ENCODE assay signal across 10 cellular contexts in the genomic region with DNA sequence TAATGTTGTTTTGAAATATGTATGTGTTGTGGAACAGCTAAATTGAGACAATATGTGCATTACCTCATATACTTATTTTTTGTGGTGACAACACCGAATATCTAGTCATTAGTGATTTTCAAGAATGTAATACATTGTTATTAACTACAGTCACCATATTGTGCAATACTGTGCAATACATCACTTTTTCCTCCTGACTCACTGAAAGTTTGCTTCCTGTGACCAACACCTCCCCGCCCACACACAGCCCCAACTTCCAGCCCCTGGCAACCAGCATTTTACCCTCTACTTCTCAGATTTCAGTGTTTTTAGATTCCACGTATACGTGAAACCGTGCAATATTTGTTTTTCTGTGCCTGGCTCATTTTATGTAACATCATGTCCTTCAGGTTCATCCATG.
DNase-seq lines count a peak whose midpoint lies in the region; ATAC-seq and TF ChIP-seq lines count a peak whose summit lies in the region.
"Had no signal": no experiment of that assay in that cellular context is flagged by ENCODE, and none has a peak within 500 bp of the region (broad histone marks: within the 10 kb centered on the region; RNA-seq: fewer than 3 reads in every experiment).

No MANE protein-coding gene starts in this region.

- no peak overlapping the region for H4K5ac ChIP-seq in mesendoderm (ENCODE audit: low read length)

- H2BK15ac ChIP-seq in mesendoderm (replicated peaks; ENCODE audit: low read depth): no peak overlapping the region

- no peak overlapping the region for H3K56ac ChIP-seq in mesendoderm (ENCODE audit: low read length)

- H3K4me3 Mint-ChIP-seq in activated CD8-positive, alpha-beta T cell treated with anti-CD3 and anti-CD28 coated beads for 36 hours: no peak overlapping the region
- no peak overlapping the region for H3K4me3 Mint-ChIP-seq in activated CD8-positive, alpha-beta T cell treated with anti-CD3 and anti-CD28 coated beads, Interleukin-2, amount 10 ng/mL, durations not matched to agents 7 days and 5 days
- no peak overlapping the region for H3K4me3 Mint-ChIP-seq in stimulated activated effector memory CD8-positive, alpha-beta T cell treated with anti-CD3 and anti-CD28 coated beads, Interleukin-12 subunit alpha, Interleukin-12 subunit beta, amount 100 ng/mL, for 72 hours
- no peak overlapping the region for H3K4me3 Mint-ChIP-seq in HFFc6

- H3K79me2 ChIP-seq in mesendoderm (ENCODE audit: control insufficient read depth, insufficient read depth, low read length): no peaks in the 10 kb centered on the region

- intact Hi-C loops in activated CD8-positive, alpha-beta T cell treated with anti-CD3 and anti-CD28 coated beads for 36 hours (cut with micrococcal nuclease): no loop called here

- peaks cover 2% of the 10 kb centered on the region for H3K36me3 Mint-ChIP-seq in activated CD8-positive, alpha-beta T cell treated with anti-CD3 and anti-CD28 coated beads for 36 hours (ENCODE audit: low read depth)
- no peaks in the 10 kb centered on the region for H3K36me3 Mint-ChIP-seq in activated CD8-positive, alpha-beta T cell treated with anti-CD3 and anti-CD28 coated beads, Interleukin-2, amount 10 ng/mL, durations not matched to agents 7 days and 5 days (ENCODE audit: low read depth)
- no peaks in the 10 kb centered on the region for H3K36me3 Mint-ChIP-seq in stimulated activated effector memory CD8-positive, alpha-beta T cell treated with anti-CD3 and anti-CD28 coated beads, Interleukin-12 subunit alpha, Interleukin-12 subunit beta, amount 100 ng/mL, for 72 hours
- H3K36me3 Mint-ChIP-seq in HFFc6 (ENCODE audit: low read depth): no peaks in the 10 kb centered on the region

- POLR2A ChIA-PET in activated CD8-positive, alpha-beta T cell treated with anti-CD3 and anti-CD28 coated beads for 36 hours (lab: Charles Lee): interaction anchor here (0.6 kb wide), 1 partner anchor 973 kb away, joined by 5 read pairs; no protein-coding TSS in a partner anchor
- POLR2A ChIA-PET in activated CD8-positive, alpha-beta T cell treated with anti-CD3 and anti-CD28 coated beads, Interleukin-2, amount 10 ng/mL, durations not matched to agents 7 days and 5 days (lab: Charles Lee): no interaction called here

- CTCF ChIA-PET in activated CD8-positive, alpha-beta T cell treated with anti-CD3 and anti-CD28 coated beads for 36 hours (lab: Charles Lee): no interaction called here
- CTCF ChIA-PET in activated CD8-positive, alpha-beta T cell treated with anti-CD3 and anti-CD28 coated beads, Interleukin-2, amount 10 ng/mL, durations not matched to agents 7 days and 5 days (lab: Charles Lee): no interaction called here

- ATAC-seq in activated CD8-positive, alpha-beta T cell treated with anti-CD3 and anti-CD28 coated beads for 36 hours: peak; percentile 51
- ATAC-seq in activated CD8-positive, alpha-beta T cell treated with anti-CD3 and anti-CD28 coated beads, Interleukin-2, amount 10 ng/mL, durations not matched to agents 7 days and 5 days: no peak
- peak; percentile 61 for ATAC-seq in stimulated activated effector memory CD8-positive, alpha-beta T cell treated with anti-CD3 and anti-CD28 coated beads, Interleukin-12 subunit alpha, Interleukin-12 subunit beta, amount 100 ng/mL, for 72 hours

- TF ChIP-seq CTCF in activated CD8-positive, alpha-beta T cell treated with anti-CD3 and anti-CD28 coated beads for 36 hours (IDR thresholded peaks at IDR 0.05): no peak
- no peak for TF ChIP-seq CTCF in HFFc6 (IDR thresholded peaks at IDR 0.05)

- no peak overlapping the region for H3K23ac ChIP-seq in mesendoderm (ENCODE audit: low read length)

- H2AK5ac ChIP-seq in mesendoderm (ENCODE audit: low read length): no peak overlapping the region

- no CpG with 5 or more reads among the region's 5 CpGs for WGBS in mesendoderm (ENCODE audit: extremely low coverage, insufficient coverage, low lambda C conversion rate)

- no peak overlapping the region for H2BK5ac ChIP-seq in mesendoderm (ENCODE audit: low read length)

- H3K4me1 Mint-ChIP-seq in activated CD8-positive, alpha-beta T cell treated with anti-CD3 and anti-CD28 coated beads for 36 hours (ENCODE audit: low read depth): peaks cover 3% of the 10 kb centered on the region
- no peaks in the 10 kb centered on the region for H3K4me1 Mint-ChIP-seq in activated CD8-positive, alpha-beta T cell treated with anti-CD3 and anti-CD28 coated beads, Interleukin-2, amount 10 ng/mL, durations not matched to agents 7 days and 5 days (ENCODE audit: low read depth)
- H3K4me1 Mint-ChIP-seq in stimulated activated effector memory CD8-positive, alpha-beta T cell treated with anti-CD3 and anti-CD28 coated beads, Interleukin-12 subunit alpha, Interleukin-12 subunit beta, amount 100 ng/mL, for 72 hours: no peaks in the 10 kb centered on the region
- H3K4me1 Mint-ChIP-seq in HFFc6 (ENCODE audit: low read depth): no peaks in the 10 kb centered on the region

- H3K9ac ChIP-seq in mesendoderm (ENCODE audit: low read length): no peak overlapping the region
- H3K9ac ChIP-seq: KMS-11 had no signal

- no peak overlapping the region for H3K27ac ChIP-seq in mesendoderm (ENCODE audit: low read depth, low read length)
- H3K27ac ChIP-seq: KMS-11 had no signal

- H3K4me3 ChIP-seq in mesendoderm (ENCODE audit: low read length): no peak overlapping the region

- no peak overlapping the region for H4K8ac ChIP-seq in mesendoderm (ENCODE audit: low read depth, low read length)

- no peaks in the 10 kb centered on the region for H3K79me1 ChIP-seq in mesendoderm (ENCODE audit: low read length)

- H3K27me3 Mint-ChIP-seq in activated CD8-positive, alpha-beta T cell treated with anti-CD3 and anti-CD28 coated beads for 36 hours: no peaks in the 10 kb centered on the region
- H3K27me3 Mint-ChIP-seq in activated CD8-positive, alpha-beta T cell treated with anti-CD3 and anti-CD28 coated beads, Interleukin-2, amount 10 ng/mL, durations not matched to agents 7 days and 5 days (ENCODE audit: low read depth): no peaks in the 10 kb centered on the region
- H3K27me3 Mint-ChIP-seq in HFFc6 (ENCODE audit: insufficient read depth): no peaks in the 10 kb centered on the region

- H3K4me1 ChIP-seq in mesendoderm (ENCODE audit: control insufficient read depth, low read depth, low read length): no peaks in the 10 kb centered on the region

- peak; percentile 77 for DNase-seq in activated CD8-positive, alpha-beta T cell treated with anti-CD3 and anti-CD28 coated beads for 36 hours
- no peak for DNase-seq in activated CD8-positive, alpha-beta T cell treated with anti-CD3 and anti-CD28 coated beads, Interleukin-2, amount 10 ng/mL, durations not matched to agents 7 days and 5 days
- peak; percentile 84 for DNase-seq in SKM-1 treated with dmso at 0.1 percent for 144 hours (lab: John Stamatoyannopoulos, UW; ENCODE audit: unreplicated experiment)
- peak; percentile 71 for DNase-seq in glomerular visceral epithelial cell (ENCODE audit: extremely low spot score)
- DNase-seq in stimulated activated effector memory CD8-positive, alpha-beta T cell treated with anti-CD3 and anti-CD28 coated beads, Interleukin-12 subunit alpha, Interleukin-12 subunit beta, amount 100 ng/mL, for 72 hours (ENCODE audit: low spot score in 2 of 2): no peak
- no peak for DNase-seq in mesendoderm
- DNase-seq in NAMALWA (ENCODE audit: low spot score): no peak
- no peak for DNase-seq in HFFc6
- DNase-seq: T-helper 9 cell had no signal

- no peaks in the 10 kb centered on the region for H3K27me3 ChIP-seq in mesendoderm (ENCODE audit: insufficient read depth, low read length, poor library complexity)

- no peak overlapping the region for H3K18ac ChIP-seq in mesendoderm (ENCODE audit: low read length)

- H2BK120ac ChIP-seq in mesendoderm (ENCODE audit: low read depth, low read length): no peak overlapping the region

- H3K27ac Mint-ChIP-seq in activated CD8-positive, alpha-beta T cell treated with anti-CD3 and anti-CD28 coated beads for 36 hours: no peak overlapping the region
- no peak overlapping the region for H3K27ac Mint-ChIP-seq in activated CD8-positive, alpha-beta T cell treated with anti-CD3 and anti-CD28 coated beads, Interleukin-2, amount 10 ng/mL, durations not matched to agents 7 days and 5 days
- H3K27ac Mint-ChIP-seq in stimulated activated effector memory CD8-positive, alpha-beta T cell treated with anti-CD3 and anti-CD28 coated beads, Interleukin-12 subunit alpha, Interleukin-12 subunit beta, amount 100 ng/mL, for 72 hours: no peak overlapping the region
- no peak overlapping the region for H3K27ac Mint-ChIP-seq in HFFc6

- no peak overlapping the region for H3K4me2 ChIP-seq in mesendoderm (ENCODE audit: low read length)
- H3K4me2 ChIP-seq: KMS-11 had no signal

- H3K9me3 Mint-ChIP-seq in activated CD8-positive, alpha-beta T cell treated with anti-CD3 and anti-CD28 coated beads for 36 hours: peaks cover 17% of the 10 kb centered on the region
- peaks cover 15% of the 10 kb centered on the region for H3K9me3 Mint-ChIP-seq in activated CD8-positive, alpha-beta T cell treated with anti-CD3 and anti-CD28 coated beads, Interleukin-2, amount 10 ng/mL, durations not matched to agents 7 days and 5 days (ENCODE audit: insufficient read depth)
- H3K9me3 Mint-ChIP-seq in stimulated activated effector memory CD8-positive, alpha-beta T cell treated with anti-CD3 and anti-CD28 coated beads, Interleukin-12 subunit alpha, Interleukin-12 subunit beta, amount 100 ng/mL, for 72 hours: peaks cover 13% of the 10 kb centered on the region
- peaks cover 47% of the 10 kb centered on the region for H3K9me3 Mint-ChIP-seq in HFFc6

- H3K36me3 ChIP-seq in mesendoderm (ENCODE audit: control insufficient read depth, insufficient read depth, low read length): no peaks in the 10 kb centered on the region

- no peak overlapping the region for H3K4ac ChIP-seq in mesendoderm (ENCODE audit: low read depth, low read length)

Comparison
In these comparisons a context has a peak if more than half of its experiments do, and no peak if none do; other contexts are left out.
1. DNase-seq: peak in activated CD8-positive, alpha-beta T cell treated with anti-CD3 and anti-CD28 coated beads for 36 hours (single experiment), SKM-1 treated with dmso at 0.1 percent for 144 hours (single experiment) and glomerular visceral epithelial cell (single experiment); none in activated CD8-positive, alpha-beta T cell treated with anti-CD3 and anti-CD28 coated beads, Interleukin-2, amount 10 ng/mL, durations not matched to agents 7 days and 5 days (single experiment), stimulated activated effector memory CD8-positive, alpha-beta T cell treated with anti-CD3 and anti-CD28 coated beads, Interleukin-12 subunit alpha, Interleukin-12 subunit beta, amount 100 ng/mL, for 72 hours (0 of 2), mesendoderm (single experiment), NAMALWA (single experiment) and HFFc6 (single experiment).